Comparison of ENCODE assay signal across 1 cellular context in the genomic region with DNA sequence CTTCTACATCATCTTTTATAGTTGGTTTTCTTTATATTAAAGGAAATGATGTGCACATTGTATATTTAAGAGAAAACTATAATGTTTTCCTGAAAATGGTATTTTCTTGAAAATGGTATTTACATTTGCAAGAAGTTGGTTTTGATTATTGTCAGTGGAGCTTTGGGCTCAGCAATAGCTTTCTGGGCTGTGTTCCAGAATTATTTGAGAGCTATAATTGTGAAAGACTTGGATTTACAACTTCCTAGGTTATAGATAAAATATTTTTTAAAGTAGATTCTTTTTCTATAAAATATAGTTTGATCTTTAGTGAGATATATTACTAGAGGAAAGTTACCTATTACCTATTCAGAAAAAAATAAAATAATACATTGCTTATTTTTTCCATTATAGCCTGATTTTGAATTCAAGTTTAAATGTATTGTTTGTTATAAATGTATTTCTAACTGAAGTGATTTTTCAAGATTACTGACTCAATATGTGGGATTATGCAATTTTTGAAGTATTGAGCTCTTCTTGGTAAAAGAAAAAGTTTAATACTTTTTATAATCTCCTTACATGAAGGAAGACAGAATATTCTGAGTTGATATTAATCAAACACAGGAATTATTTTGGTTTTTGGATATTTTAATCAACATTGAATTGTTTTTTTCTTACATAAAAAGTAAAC.
TF ChIP-seq lines count a peak whose summit lies in the region.

No MANE protein-coding gene starts in this region.

TF ChIP-seq in HepG2, 621 proteins besides CTCF, POLR2A, EP300 and RAD21 (continued from another document):
- no peak for TF ChIP-seq E2F1 (CRISPR knock-in tag; IDR thresholded peaks at IDR 0.05)
- TF ChIP-seq TAF1 (CRISPR knock-in tag; IDR thresholded peaks at IDR 0.05) = no peak
- TF ChIP-seq ZNF777 (CRISPR knock-in tag; IDR thresholded peaks at IDR 0.05) = no peak
- TF ChIP-seq, protein P1, sequence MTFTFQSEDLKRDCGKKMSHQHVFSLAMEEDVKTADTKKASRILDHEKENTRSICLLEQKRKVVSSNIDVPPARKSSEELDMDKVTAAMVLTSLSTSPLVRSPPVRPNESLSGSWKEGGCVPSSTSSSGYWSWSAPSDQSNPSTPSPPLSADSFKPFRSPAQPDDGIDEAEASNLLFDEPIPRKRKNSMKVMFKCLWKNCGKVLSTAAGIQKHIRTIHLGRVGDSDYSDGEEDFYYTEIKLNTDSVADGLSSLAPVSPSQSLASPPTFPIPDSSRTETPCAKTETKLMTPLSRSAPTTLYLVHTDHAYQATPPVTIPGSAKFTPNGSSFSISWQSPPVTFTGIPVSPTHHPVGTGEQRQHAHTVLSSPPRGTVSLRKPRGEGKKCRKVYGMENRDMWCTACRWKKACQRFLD (CRISPR knock-in tag; IDR thresholded peaks at IDR 0.05; ENCODE audit: borderline replicate concordance) = no peak
- TF ChIP-seq, protein P2, sequence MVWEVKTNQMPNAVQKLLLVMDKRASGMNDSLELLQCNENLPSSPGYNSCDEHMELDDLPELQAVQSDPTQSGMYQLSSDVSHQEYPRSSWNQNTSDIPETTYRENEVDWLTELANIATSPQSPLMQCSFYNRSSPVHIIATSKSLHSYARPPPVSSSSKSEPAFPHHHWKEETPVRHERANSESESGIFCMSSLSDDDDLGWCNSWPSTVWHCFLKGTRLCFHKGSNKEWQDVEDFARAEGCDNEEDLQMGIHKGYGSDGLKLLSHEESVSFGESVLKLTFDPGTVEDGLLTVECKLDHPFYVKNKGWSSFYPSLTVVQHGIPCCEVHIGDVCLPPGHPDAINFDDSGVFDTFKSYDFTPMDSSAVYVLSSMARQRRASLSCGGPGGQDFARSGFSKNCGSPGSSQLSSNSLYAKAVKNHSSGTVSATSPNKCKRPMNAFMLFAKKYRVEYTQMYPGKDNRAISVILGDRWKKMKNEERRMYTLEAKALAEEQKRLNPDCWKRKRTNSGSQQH (CRISPR knock-in tag; IDR thresholded peaks at IDR 0.05; ENCODE audit: low read depth) = no peak
- TF ChIP-seq NFE2L1 (CRISPR knock-in tag; IDR thresholded peaks at IDR 0.05; ENCODE audit: borderline replicate concordance) = no peak
- TF ChIP-seq ASH2L (IDR thresholded peaks at IDR 0.05; ENCODE audit: insufficient read length, low read depth, low read length) = no peak
- TF ChIP-seq MED8 (CRISPR knock-in tag; IDR thresholded peaks at IDR 0.05; ENCODE audit: insufficient replicate concordance) = no peak
